Comparison of ENCODE assay signal across 25 cellular contexts in genomic region chrX:73758253-73758652, GRCh38.
DNase-seq lines count a peak whose midpoint lies in the region; ATAC-seq, FAIRE-seq and TF ChIP-seq lines count a peak whose summit lies in the region.
"Had no signal": no experiment of that assay in that cellular context is flagged by ENCODE, and none has a peak within 500 bp of the region (broad histone marks: within the 10 kb centered on the region; RNA-seq: fewer than 3 reads in every experiment).

No MANE protein-coding gene starts in this region.

- H3K27ac ChIP-seq in heart right ventricle (no peak overlapping the region), HepG2 (ENCODE audit: extremely low read length, insufficient read depth, low read length) (no peak overlapping the region)
- H3K27ac ChIP-seq: gastroesophageal sphincter, parathyroid adenoma, thyroid gland had no signal

- no peak overlapping the region for H3K4me2 ChIP-seq in HepG2 (ENCODE audit: low read depth, low read length)

- POLR2A ChIA-PET in HepG2 (lab: Yijun Ruan, JAX), result no interaction called here

- no peaks in the 10 kb centered on the region for H3K79me2 ChIP-seq in HepG2 (ENCODE audit: insufficient read depth, low read length)
- H3K79me2 ChIP-seq: parathyroid adenoma had no signal

- 44 to 60% methylated on average over 6 of the region's 6 CpGs for WGBS in heart right ventricle, 2 donors
- 0% methylated on average over 5 of the region's 6 CpGs for WGBS in HepG2 (ENCODE audit: low lambda C conversion rate)

- in situ Hi-C loops in HepG2 (cut with HindIII; ENCODE audit: extremely low pct_ligation_motif_present, low pct_unique_long_range_greater_than_20kb), result no loop called here

- ATAC-seq in GM18873 (IDR thresholded peaks at IDR 0.05; ENCODE audit: low FRiP score, unreplicated experiment) (peak; percentile 89), HG02610 (IDR thresholded peaks at IDR 0.05; ENCODE audit: unreplicated experiment) (peak; percentile 72), HG03457 (IDR thresholded peaks at IDR 0.05; ENCODE audit: unreplicated experiment) (peak; percentile 50), heart right ventricle (no peak), HepG2 (no peak)
- ATAC-seq: esophagus mucosa; gastroesophageal sphincter; left cardiac atrium; sciatic nerve; stimulated activated memory B cell treated with anti-CD40 and anti-IgM and Interleukin-4, amounts not matched to agents 10 μg/mL and 1 μg/mL and 100 μg/mL, for 72 hours; T-cell had no signal

- no peak for TF ChIP-seq EP300 in HepG2 (IDR thresholded peaks at IDR 0.05; ENCODE audit: low read depth in 2 of 2, low read length in 2 of 2)
- TF ChIP-seq EP300 in HepG2 (CRISPR knock-in tag; IDR thresholded peaks at IDR 0.05; ENCODE audit: borderline replicate concordance), result no peak

- H4K20me1 ChIP-seq in HepG2 (ENCODE audit: insufficient read depth, low read length), result no peaks in the 10 kb centered on the region

- H3K27me3 ChIP-seq in heart right ventricle (peaks cover 0 to 42% (median 0%) of the 10 kb centered on the region in 7 donors), HepG2 (ENCODE audit: control insufficient read depth in 1 of 2, insufficient read depth in 2 of 2, low read length in 2 of 2) (no peaks in the 10 kb centered on the region)
- H3K27me3 ChIP-seq: gastroesophageal sphincter, thyroid gland had no signal

- DNase-seq in ELR (ENCODE audit: low read depth), result peak; percentile 51
- no peak for DNase-seq in heart right ventricle
- no peak for DNase-seq in islet precursor cell
- no peak for DNase-seq in HepG2 (ENCODE audit: low spot score)
- DNase-seq in iPS-NIHi11 (ENCODE audit: low spot score), result no peak
- DNase-seq: activated CD4-positive, alpha-beta T cell treated with anti-CD3 and anti-CD28 coated beads for 48 hours; activated naive CD4-positive, alpha-beta T cell treated with anti-CD3 and anti-CD28 coated beads for 36 hours; aorta; effector CD8-positive, alpha-beta T cell; left cardiac atrium; NCI-H1417 treated with DMSO at 0.1 percent for 48 hours; NCI-H2171 treated with DMSO at 0.1 percent for 48 hours; NCI-H82; SHP77 treated with DMSO at 0.1 percent for 48 hours; T-cell; thyroid gland had no signal

- BruUV-seq in HepG2 (replicated peaks; lab: Mats Ljungman, UMichigan), result no TSS peak

- no peaks in the 10 kb centered on the region for H3K4me1 ChIP-seq in heart right ventricle
- no peaks in the 10 kb centered on the region for H3K4me1 ChIP-seq in HepG2 (ENCODE audit: insufficient read depth, low read length)
- H3K4me1 ChIP-seq: gastroesophageal sphincter, parathyroid adenoma, thyroid gland had no signal

- no peak for TF ChIP-seq CTCF in heart right ventricle (IDR thresholded peaks at IDR 0.05)
- TF ChIP-seq CTCF in HepG2 (CRISPR knock-in tag; IDR thresholded peaks at IDR 0.05), result no peak

- TF ChIP-seq POLR2A in HepG2 (IDR thresholded peaks at IDR 0.05; ENCODE audit: insufficient read depth in 1 of 2, low read depth in 2 of 2, low read length in 2 of 2), result no peak

- intact Hi-C loops in heart right ventricle (cut with DNase I), result no loop called here
- intact Hi-C loops in HepG2 (cut with micrococcal nuclease; ENCODE audit: unreplicated experiment), result no loop called here

- no peak overlapping the region for H3K9ac ChIP-seq in HepG2 (ENCODE audit: insufficient read depth, low read depth, low read length)
- H3K9ac ChIP-seq: parathyroid adenoma had no signal

- H3K4me3 ChIP-seq in heart right ventricle (no peak overlapping the region), HepG2 (replicated peaks in 1 of 3; ENCODE audit: insufficient read depth in 1 of 3, low read depth in 2 of 3, low read length in 3 of 3) (no peak overlapping the region)
- H3K4me3 ChIP-seq: gastroesophageal sphincter, thyroid gland had no signal

- CTCF ChIA-PET in HepG2 (lab: Yijun Ruan, JAX; ENCODE audit: low intra/inter-chr PET ratio, low total read pairs), result no interaction called here

- no peak overlapping the region for H2AFZ ChIP-seq in HepG2 (ENCODE audit: low read length)
- H2AFZ ChIP-seq: parathyroid adenoma had no signal

- peaks cover 0 to 6% (median 0%) of the 10 kb centered on the region in 11 donors for H3K9me3 ChIP-seq in heart right ventricle
- H3K9me3 ChIP-seq in HepG2 (ENCODE audit: low read length), result no peaks in the 10 kb centered on the region
- H3K9me3 ChIP-seq: gastroesophageal sphincter, thyroid gland had no signal

- H3K36me3 ChIP-seq in heart right ventricle (no peaks in the 10 kb centered on the region), HepG2 (replicated peaks in 1 of 2; ENCODE audit: control insufficient read depth in 1 of 2, insufficient read depth in 2 of 2, low read length in 2 of 2) (no peaks in the 10 kb centered on the region)
- H3K36me3 ChIP-seq: gastroesophageal sphincter, thyroid gland had no signal

- FAIRE-seq in HepG2 (lab: Jason Lieb, UNC), result no peak
- FAIRE-seq: HTR-8/SVneo had no signal

- no peak for TF ChIP-seq RAD21 in HepG2 (CRISPR knock-in tag; IDR thresholded peaks at IDR 0.05)

TF ChIP-seq in HepG2, 621 proteins besides CTCF, POLR2A, EP300 and RAD21:
- TF ChIP-seq MAFF (IDR thresholded peaks at IDR 0.05; ENCODE audit: low read depth, low read length) (no peak), AGO2 (optimal IDR thresholded peaks at IDR 0.05; ENCODE audit: low read depth, low read length) (no peak), ZZZ3 (CRISPR knock-in tag; IDR thresholded peaks at IDR 0.05; ENCODE audit: borderline replicate concordance) (no peak), TGIF2 (CRISPR knock-in tag; IDR thresholded peaks at IDR 0.05) (no peak), WIZ (CRISPR knock-in tag; IDR thresholded peaks at IDR 0.05) (no peak), SRSF4 (IDR thresholded peaks at IDR 0.05; ENCODE audit: low read depth, low read length, poor library complexity, severe bottlenecking) (no peak), EZH2 (conservative IDR thresholded peaks at IDR 0.05; ENCODE audit: low read depth, low read length) (no peak), MAFG (CRISPR knock-in tag; IDR thresholded peaks at IDR 0.05) (no peak), ATM (IDR thresholded peaks at IDR 0.05; ENCODE audit: borderline replicate concordance) (no peak), E2F1 (CRISPR knock-in tag; IDR thresholded peaks at IDR 0.05) (no peak), TEAD3 (CRISPR knock-in tag; optimal IDR thresholded peaks at IDR 0.05; ENCODE audit: borderline replicate concordance) (no peak)

Comparison
In these comparisons a context has a peak if more than half of its experiments do, and no peak if none do; other contexts are left out.
1. ATAC-seq: peak in GM18873 (single experiment), HG02610 (single experiment) and HG03457 (single experiment); none in heart right ventricle (0 of 8) and HepG2 (single experiment).